26 cellular contexts compared by ENCODE assay signal in genomic region chr15:31130576-31131237, GRCh38. TPM values are rescaled to one million over a fixed set of nuclear protein-coding genes. Genes with fewer than 3 reads are reported as not detected.
"Had no signal": no experiment of that assay in that cellular context is flagged by ENCODE, and none has a peak within 500 bp of the region (broad histone marks: within the 10 kb centered on the region; RNA-seq: fewer than 3 reads in every experiment).

No MANE protein-coding gene starts in this region.

- ATAC-seq: activated naive CD4-positive, alpha-beta T cell treated with anti-CD3 and anti-CD28 coated beads, Interleukin-2, amount 50 U/mL, for 72 hours; gastrocnemius medialis; left ventricle myocardium superior; mucosa of descending colon; stimulated activated naive B cell treated with anti-CD40 and anti-IgM and Interleukin-4, amounts not matched to agents 10 μg/mL and 1 μg/mL and 100 μg/mL, for 72 hours had no signal

- DNase-seq: activated T-cell treated with anti-CD3 and anti-CD28 coated beads, Interleukin-2, amount 50 U/mL, for 1 hour; brain microvascular endothelial cell; caudate nucleus; dermis blood vessel endothelial cell; effector CD8-positive, alpha-beta T cell; gastrocnemius medialis; head of caudate nucleus; hypothalamus; left ventricle myocardium superior; mesenchymal stem cell; mucosa of descending colon; occipital lobe; sigmoid colon; stimulated activated CD4-positive, alpha-beta T cell treated with anti-CD3 and anti-CD28 coated beads, Interleukin-2, amount 100 ng/mL, for 48 hours; stimulated activated CD8-positive, alpha-beta memory T cell treated with anti-CD3 and anti-CD28 coated beads, Interleukin-4, amount 100 ng/mL, for 48 hours; stimulated activated naive B cell treated with anti-CD40 and anti-IgM and Interleukin-4, amounts not matched to agents 10 μg/mL and 1 μg/mL and 100 μg/mL, for 72 hours; transverse colon; uterus had no signal

- H3K9me3 ChIP-seq: ascending aorta, gastrocnemius medialis, mucosa of descending colon, sigmoid colon, transverse colon, uterus had no signal

- H3K36me3 ChIP-seq: ascending aorta, brain microvascular endothelial cell, gastrocnemius medialis, sigmoid colon, transverse colon, uterus had no signal

- H3K4me3 Mint-ChIP-seq: neural crest cell; stimulated activated naive B cell treated with anti-CD40 and anti-IgM and Interleukin-4, amounts not matched to agents 10 μg/mL and 1 μg/mL and 100 μg/mL, for 72 hours; T-helper 2 cell treated with Interferon-gamma antibody and Interleukin-4, amounts not matched to agents 5 μg/mL and 100 μg/mL, for 36 hours had no signal

- H3K4me1 ChIP-seq: ascending aorta, uterus had no signal

- H3K4me2 ChIP-seq: smooth muscle cell had no signal

- H3K27ac ChIP-seq: ascending aorta, brain microvascular endothelial cell, gastrocnemius medialis, sigmoid colon, transverse colon, uterus had no signal

- H3K9me3 Mint-ChIP-seq: stimulated activated naive B cell treated with anti-CD40 and anti-IgM and Interleukin-4, amounts not matched to agents 10 μg/mL and 1 μg/mL and 100 μg/mL, for 72 hours; T-helper 2 cell treated with Interferon-gamma antibody and Interleukin-4, amounts not matched to agents 5 μg/mL and 100 μg/mL, for 36 hours had no signal

- H3K27me3 ChIP-seq: ascending aorta, brain microvascular endothelial cell, gastrocnemius medialis, transverse colon, uterus had no signal

- H3K4me3 ChIP-seq: ascending aorta, gastrocnemius medialis, mucosa of descending colon, sigmoid colon, smooth muscle cell, transverse colon had no signal

- H3K27ac Mint-ChIP-seq: activated naive CD4-positive, alpha-beta T cell treated with anti-CD3 and anti-CD28 coated beads, Interleukin-2, amount 50 U/mL, for 72 hours; stimulated activated naive B cell treated with anti-CD40 and anti-IgM and Interleukin-4, amounts not matched to agents 10 μg/mL and 1 μg/mL and 100 μg/mL, for 72 hours; T-helper 2 cell treated with Interferon-gamma antibody and Interleukin-4, amounts not matched to agents 5 μg/mL and 100 μg/mL, for 36 hours had no signal

- H3K36me3 Mint-ChIP-seq: activated naive CD4-positive, alpha-beta T cell treated with anti-CD3 and anti-CD28 coated beads, Interleukin-2, amount 50 U/mL, for 72 hours had no signal

RNA-seq across cellular contexts. Expression of gene TRPM1, which starts 29.2 kb away (rescaled TPM):
- total RNA-seq: activated naive CD4-positive, alpha-beta T cell treated with anti-CD3 and anti-CD28 coated beads, Interleukin-2, amount 50 U/mL, for 72 hours; ascending aorta; gastrocnemius medialis; left ventricle myocardium superior; mucosa of descending colon; neural crest cell; occipital lobe; posterior vena cava; renal cortical epithelial cell; sigmoid colon; smooth muscle cell; temporal lobe; transverse colon; uterus had no signal
- polyA plus RNA-seq: smooth muscle cell had no signal
